18 cellular contexts compared by ENCODE assay signal in genomic region chr19:2225415-2226050, GRCh38. TPM values are rescaled to one million over a fixed set of nuclear protein-coding genes. Genes with fewer than 3 reads are reported as not detected.
DNase-seq lines count a peak whose midpoint lies in the region; ATAC-seq, FAIRE-seq and TF ChIP-seq lines count a peak whose summit lies in the region.
"Had no signal": no experiment of that assay in that cellular context is flagged by ENCODE, and none has a peak within 500 bp of the region (broad histone marks: within the 10 kb centered on the region; RNA-seq: fewer than 3 reads in every experiment).

No MANE protein-coding gene starts in this region.

- H3K4me2 ChIP-seq in GM12878 (ENCODE audit: control insufficient read depth, insufficient read depth): no peak overlapping the region

- H3K36me3 ChIP-seq in GM12878 (ENCODE audit: control insufficient read depth in 2 of 2, insufficient read depth in 2 of 2, low read length in 1 of 2): peaks cover 0 to 45% of the 10 kb centered on the region in 2 experiments; a peak in 3 of 4 replicates

- H3K36me3 Mint-ChIP-seq in CD14-positive monocyte: peaks cover 57 to 86% of the 10 kb centered on the region in 2 donors

- H3K27me3 Mint-ChIP-seq in CD14-positive monocyte (ENCODE audit: low read depth in 3 of 3): no peaks in the 10 kb centered on the region
- H3K27me3 Mint-ChIP-seq: activated CD4-positive, alpha-beta T cell treated with anti-CD3 and anti-CD28 coated beads, Interleukin-2, amount 10 ng/mL, durations not matched to agents 7 days and 5 days; activated naive CD4-positive, alpha-beta T cell treated with anti-CD3 and anti-CD28 coated beads, Interleukin-2, amount 50 U/mL, for 24 hours had no signal

- no peak overlapping the region for H3K9ac ChIP-seq in GM12878 (ENCODE audit: control insufficient read depth, insufficient read depth, low read length)

- no peak overlapping the region for H2AFZ ChIP-seq in GM12878 (ENCODE audit: control insufficient read depth, low read depth, low read length)

- SMC1A ChIA-PET in GM12878 (lab: Charles Lee; ENCODE audit: uncharacterized antibody, unreplicated experiment): no interaction called here

- peaks cover 0 to 3% (median 0%) of the 10 kb centered on the region in 7 donors for H3K9me3 Mint-ChIP-seq in CD14-positive monocyte
- H3K9me3 Mint-ChIP-seq: activated CD4-positive, alpha-beta T cell treated with anti-CD3 and anti-CD28 coated beads, Interleukin-2, amount 10 ng/mL, durations not matched to agents 7 days and 5 days; activated naive CD4-positive, alpha-beta T cell treated with anti-CD3 and anti-CD28 coated beads, Interleukin-2, amount 50 U/mL, for 24 hours had no signal

- no peaks in the 10 kb centered on the region for H3K9me3 ChIP-seq in GM12878 (replicated peaks; ENCODE audit: control insufficient read depth, insufficient read depth, low read length)
- H3K9me3 ChIP-seq: body of pancreas, prostate gland, testis had no signal

- no peak overlapping the region for H3K4me3 Mint-ChIP-seq in CD14-positive monocyte
- H3K4me3 Mint-ChIP-seq: activated CD4-positive, alpha-beta T cell treated with anti-CD3 and anti-CD28 coated beads, Interleukin-2, amount 10 ng/mL, durations not matched to agents 7 days and 5 days; activated naive CD4-positive, alpha-beta T cell treated with anti-CD3 and anti-CD28 coated beads, Interleukin-2, amount 50 U/mL, for 24 hours had no signal

- no peak for TF ChIP-seq RAD21 in GM12878 (IDR thresholded peaks at IDR 0.05; ENCODE audit: insufficient read depth, low read depth, low read length)

- RAD21 ChIA-PET in GM12878 (lab: Charles Lee; ENCODE audit: unreplicated experiment): interaction anchor here (0.6 kb wide), 1 partner anchor 207 kb away, joined by 4 read pairs; no protein-coding TSS in a partner anchor

- H3K27me3 ChIP-seq in GM12878 (replicated peaks in 1 of 2; ENCODE audit: control insufficient read depth in 2 of 2, insufficient read depth in 2 of 2, low read length in 1 of 2): no peaks in the 10 kb centered on the region
- H3K27me3 ChIP-seq: body of pancreas, testis had no signal

- no peak for FAIRE-seq in GM12878 (lab: Jason Lieb, UNC)
- FAIRE-seq in GM12892 (lab: Jason Lieb, UNC): no peak
- FAIRE-seq: H54, small intestine had no signal

- ATAC-seq in GM12878 (no peak), HG03442 (IDR thresholded peaks at IDR 0.05; ENCODE audit: unreplicated experiment) (no peak)

- H3K27ac ChIP-seq in GM12878 (ENCODE audit: control insufficient read depth, insufficient read depth): no peak overlapping the region
- H3K27ac ChIP-seq: coronary artery, prostate gland, testis had no signal

- POLR2A ChIA-PET in GM12878 (lab: Charles Lee): interaction anchor here (0.5 kb wide), 1 partner anchor 105 kb away, joined by 3 read pairs; no protein-coding TSS in a partner anchor

- over 99% methylated on average over 27 of the region's 32 CpGs for WGBS in GM12878 (ENCODE audit: insufficient coverage, insufficient replicate concordance, low lambda C conversion rate, missing lambda C conversion rate)

- TF ChIP-seq CTCF in CD14-positive monocyte (IDR thresholded peaks at IDR 0.05): no peak
- no peak for TF ChIP-seq CTCF in GM12878 (IDR thresholded peaks at IDR 0.05 in 2 of 3, conservative IDR thresholded peaks at IDR 0.05 in 1 of 3; ENCODE audit: control insufficient read depth in 2 of 3, extremely low read depth in 1 of 3, insufficient read depth in 1 of 3, low read depth in 3 of 3, low read length in 3 of 3)

- no peaks in the 10 kb centered on the region for H4K20me1 ChIP-seq in GM12878 (ENCODE audit: control insufficient read depth, insufficient read depth)

- in situ Hi-C loops in GM12878 (cut with MboI): no loop called here

- no peaks in the 10 kb centered on the region for H3K4me1 Mint-ChIP-seq in CD14-positive monocyte
- H3K4me1 Mint-ChIP-seq: activated naive CD4-positive, alpha-beta T cell treated with anti-CD3 and anti-CD28 coated beads, Interleukin-2, amount 50 U/mL, for 24 hours had no signal

- peak overlapping the region in 5 of 7 donors; percentile 13 to 74 (median 33) for H3K27ac Mint-ChIP-seq in CD14-positive monocyte
- H3K27ac Mint-ChIP-seq: activated CD4-positive, alpha-beta T cell treated with anti-CD3 and anti-CD28 coated beads, Interleukin-2, amount 10 ng/mL, durations not matched to agents 7 days and 5 days had no signal

- H3K4me3 ChIP-seq in GM12878: no peak overlapping the region
- H3K4me3 ChIP-seq: body of pancreas, coronary artery, prostate gland, testis had no signal

- H3K4me1 ChIP-seq in GM12878 (ENCODE audit: control insufficient read depth, insufficient read depth, low read length): no peaks in the 10 kb centered on the region; the same call in 1 of the 2 replicates
- H3K4me1 ChIP-seq: prostate gland had no signal

- no peaks in the 10 kb centered on the region for H3K79me2 ChIP-seq in GM12878 (ENCODE audit: control insufficient read depth, insufficient read depth, low read length)

- CTCF ChIA-PET in GM12878 (lab: Yijun Ruan, JAX): interaction anchor here (1.1 kb wide), 1 partner anchor 52 kb away, joined by 3 read pairs; no protein-coding TSS in a partner anchor

- DNase-seq in CD14-positive monocyte (ENCODE audit: low spot score): no peak
- no peak for DNase-seq in GM12878 (ENCODE audit: low read depth, low spot score)
- DNase-seq in GM12892 (ENCODE audit: insufficient read length): no peak
- DNase-seq: activated CD4-positive, alpha-beta T cell treated with anti-CD3 and anti-CD28 coated beads, Interleukin-2, amount 10 ng/mL, durations not matched to agents 7 days and 5 days; COR-L47; foreskin melanocyte; NCI-H1930; NCI-H446 treated with DMSO at 0.1 percent for 48 hours; small intestine; stimulated activated CD4-positive, alpha-beta T cell treated with anti-CD3 and anti-CD28 coated beads, Interleukin-4, amount 100 ng/mL, for 24 hours; testis had no signal

- intact Hi-C loops in CD14-positive monocyte (cut with micrococcal nuclease): no loop called here
- intact Hi-C loops in GM12878 (cut with micrococcal nuclease; ENCODE audit: unreplicated experiment): no loop called here

- no TSS peak for BruUV-seq in GM12878 (replicated peaks; lab: Mats Ljungman, UMichigan)

- no peak; the same call in 1 of the 2 replicates for TF ChIP-seq POLR2A in GM12878 (IDR thresholded peaks at IDR 0.05; ENCODE audit: low read depth, low read length)
- TF ChIP-seq POLR2A in GM12892 (IDR thresholded peaks at IDR 0.05; ENCODE audit: low read depth, low read length): no peak

- TF ChIP-seq EP300 in GM12878 (IDR thresholded peaks at IDR 0.05; ENCODE audit: borderline replicate concordance in 1 of 2, control insufficient read depth in 1 of 2, low read depth in 2 of 2, low read length in 2 of 2): no peak

RNA-seq across cellular contexts. Expression of gene PLEKHJ1, which starts 10.6 kb away (rescaled TPM):
- 10 to 100 TPM; 62.1 to 69.0 TPM for polyA plus RNA-seq in CD14-positive monocyte
- total RNA-seq in GM12878 (2013; cell fraction: nucleolus; rRNA removed): 30.4 and 31.3 TPM in 2 replicates
- total RNA-seq in GM12878 (2014; rRNA removed): 131 and 133 TPM in 2 replicates
- total RNA-seq in GM12878 (2014; rRNA removed; fragmentation: Illumina TruSeq; extraction: Trizol): 42.8 and 49.7 TPM in 2 replicates
- 92.9 and 98.0 TPM in 2 replicates for total RNA-seq in GM12878 (2021)
- polyA plus RNA-seq in GM12878 (2011; ENCODE audit: low read depth): 24.5 TPM
- 27.7 and 52.0 TPM in 2 replicates for polyA plus RNA-seq in GM12878 (2011; rRNA removed)
- polyA plus RNA-seq in GM12878 (2011; cell fraction: cytosol; rRNA removed): 90.9 and 142 TPM in 2 replicates
- 85.3 and 98.1 TPM in 2 replicates for polyA plus RNA-seq in GM12878 (2011; cell fraction: nucleus; rRNA removed)
- polyA plus RNA-seq in GM12878 (2012): 53.2 and 83.0 TPM in 2 replicates
- 13.8 and 32.4 TPM in 2 replicates for polyA plus RNA-seq in GM12878 (2014; fragmentation: Illumina TruSeq; extraction: Trizol)
- polyA plus RNA-seq in GM12878 (2014; fragmentation: Nextera tagmentation; extraction: Ambion mirVana): 1 to 10 TPM; 1.3 to 6.9 TPM
- 133 and 158 TPM in 2 replicates for polyA plus RNA-seq in GM12878 (2014; rRNA removed)
- polyA plus RNA-seq in GM12878 (2016; fragmentation: Nextera tagmentation; extraction: Ambion mirVana): 100 to 1,000 TPM; 119 to 125 TPM
- 9.7 and 26.1 TPM in 2 replicates for polyA minus RNA-seq in GM12878 (2011; rRNA and poly(A)+ RNA removed)
- 12.0 and 16.9 TPM in 2 replicates for polyA minus RNA-seq in GM12878 (2011; cell fraction: cytosol; rRNA and poly(A)+ RNA removed)
- 14.1 and 27.3 TPM in 2 replicates for polyA minus RNA-seq in GM12878 (2011; cell fraction: nucleus; rRNA and poly(A)+ RNA removed)
- polyA plus RNA-seq in GM12892 (2012; ENCODE audit: missing spikeins): 41.7 TPM

RNA-seq across cellular contexts. Expression of gene SF3A2, which starts 11.1 kb away (rescaled TPM):
- polyA plus RNA-seq in CD14-positive monocyte (10 to 100 TPM in 1 of 2 donors, 1 to 10 TPM in 1; 8.0 to 11.6 TPM), GM12878 (2011; rRNA removed) (3.3 and 5.4 TPM in 2 replicates), GM12878 (2014; fragmentation: Illumina TruSeq; extraction: Trizol) (2.4 and 26.9 TPM in 2 replicates), GM12878 (2014; fragmentation: Nextera tagmentation; extraction: Ambion mirVana) (under 1 TPM; 0.33 to 0.55 TPM), GM12878 (2014; rRNA removed) (36.2 and 61.3 TPM in 2 replicates), GM12878 (2016; fragmentation: Nextera tagmentation; extraction: Ambion mirVana) (10 to 100 TPM; 34.4 to 39.7 TPM)
- 88.3 and 88.5 TPM in 2 replicates for total RNA-seq in GM12878 (2013; cell fraction: nucleolus; rRNA removed)
- total RNA-seq in GM12878 (2014; rRNA removed) (41.5 and 49.3 TPM in 2 replicates), GM12878 (2014; rRNA removed; fragmentation: Illumina TruSeq; extraction: Trizol) (12.3 and 15.6 TPM in 2 replicates), GM12878 (2021) (132 and 143 TPM in 2 replicates)
- polyA plus RNA-seq in GM12878 (2011; ENCODE audit: low read depth): 49.8 TPM
- polyA plus RNA-seq in GM12878 (2011; cell fraction: cytosol; rRNA removed): 11.1 and 14.5 TPM in 2 replicates
- polyA plus RNA-seq in GM12878 (2011; cell fraction: nucleus; rRNA removed): 89.6 and 126 TPM in 2 replicates
- 86.1 and 131 TPM in 2 replicates for polyA plus RNA-seq in GM12878 (2012)
- polyA minus RNA-seq in GM12878 (2011; rRNA and poly(A)+ RNA removed): 10.2 and 25.5 TPM in 2 replicates
- polyA minus RNA-seq in GM12878 (2011; cell fraction: cytosol; rRNA and poly(A)+ RNA removed): 30.7 and 38.0 TPM in 2 replicates
- 69.4 and 102 TPM in 2 replicates for polyA minus RNA-seq in GM12878 (2011; cell fraction: nucleus; rRNA and poly(A)+ RNA removed)
- 15.6 TPM for polyA plus RNA-seq in GM12892 (2012; ENCODE audit: missing spikeins)

RNA-seq across cellular contexts. Expression of gene AMH, which starts 23.6 kb away (rescaled TPM):
- polyA plus RNA-seq in CD14-positive monocyte: not detected
- 3.2 and 4.9 TPM in 2 replicates for total RNA-seq in GM12878 (2013; cell fraction: nucleolus; rRNA removed)
- 1.4 and 1.7 TPM in 2 replicates for total RNA-seq in GM12878 (2014; rRNA removed)
- 0.18 TPM in 1 of 2 replicates, not detected in the other for total RNA-seq in GM12878 (2014; rRNA removed; fragmentation: Illumina TruSeq; extraction: Trizol)
- 2.1 and 3.5 TPM in 2 replicates for total RNA-seq in GM12878 (2021)
- polyA plus RNA-seq in GM12878 (2011; ENCODE audit: low read depth): not detected
- 0.20 and 0.22 TPM in 2 replicates for polyA plus RNA-seq in GM12878 (2011; rRNA removed)
- 0.30 and 0.89 TPM in 2 replicates for polyA plus RNA-seq in GM12878 (2011; cell fraction: cytosol; rRNA removed)
- 15.5 and 28.6 TPM in 2 replicates for polyA plus RNA-seq in GM12878 (2011; cell fraction: nucleus; rRNA removed)
- 0.27 and 0.92 TPM in 2 replicates for polyA plus RNA-seq in GM12878 (2012)
- not detected in 2 replicates for polyA plus RNA-seq in GM12878 (2014; fragmentation: Illumina TruSeq; extraction: Trizol)
- polyA plus RNA-seq in GM12878 (2014; fragmentation: Nextera tagmentation; extraction: Ambion mirVana): not detected
- polyA plus RNA-seq in GM12878 (2014; rRNA removed): 2.6 TPM in 2 replicates
- under 1 TPM in 1 of 2 experiments, not detected in 1; 0.17 TPM for polyA plus RNA-seq in GM12878 (2016; fragmentation: Nextera tagmentation; extraction: Ambion mirVana)
- 0.31 TPM in 1 of 2 replicates, not detected in the other for polyA minus RNA-seq in GM12878 (2011; rRNA and poly(A)+ RNA removed)
- 1.2 TPM in 1 of 2 replicates, not detected in the other for polyA minus RNA-seq in GM12878 (2011; cell fraction: cytosol; rRNA and poly(A)+ RNA removed)
- polyA minus RNA-seq in GM12878 (2011; cell fraction: nucleus; rRNA and poly(A)+ RNA removed): 1.6 and 5.0 TPM in 2 replicates
- not detected for polyA plus RNA-seq in GM12892 (2012; ENCODE audit: missing spikeins)

RNA-seq across cellular contexts. Expression of gene JSRP1, which starts 30.7 kb away (rescaled TPM):
- polyA plus RNA-seq in CD14-positive monocyte (under 1 TPM; 0.38 to 0.50 TPM), GM12878 (2011; rRNA removed) (not detected in 2 replicates), GM12878 (2014; fragmentation: Illumina TruSeq; extraction: Trizol) (not detected in 2 replicates), GM12878 (2014; fragmentation: Nextera tagmentation; extraction: Ambion mirVana) (not detected), GM12878 (2014; rRNA removed) (0.14 TPM in 1 of 2 replicates, not detected in the other), GM12878 (2016; fragmentation: Nextera tagmentation; extraction: Ambion mirVana) (under 1 TPM; 0.49 to 0.91 TPM)
- total RNA-seq in GM12878 (2013; cell fraction: nucleolus; rRNA removed): not detected in 2 replicates
- total RNA-seq in GM12878 (2014; rRNA removed) (not detected in 2 replicates), GM12878 (2014; rRNA removed; fragmentation: Illumina TruSeq; extraction: Trizol) (not detected in 2 replicates), GM12878 (2021) (0.41 and 0.43 TPM in 2 replicates)
- polyA plus RNA-seq in GM12878 (2011; ENCODE audit: low read depth): not detected
- 0.10 TPM in 1 of 2 replicates, not detected in the other for polyA plus RNA-seq in GM12878 (2011; cell fraction: cytosol; rRNA removed)
- 0.13 TPM in 1 of 2 replicates, not detected in the other for polyA plus RNA-seq in GM12878 (2011; cell fraction: nucleus; rRNA removed)
- polyA plus RNA-seq in GM12878 (2012): 0.90 and 2.8 TPM in 2 replicates
- polyA minus RNA-seq in GM12878 (2011; rRNA and poly(A)+ RNA removed): 0.72 TPM in 1 of 2 replicates, not detected in the other
- not detected in 2 replicates for polyA minus RNA-seq in GM12878 (2011; cell fraction: cytosol; rRNA and poly(A)+ RNA removed)
- not detected in 2 replicates for polyA minus RNA-seq in GM12878 (2011; cell fraction: nucleus; rRNA and poly(A)+ RNA removed)
- 0.64 TPM for polyA plus RNA-seq in GM12892 (2012; ENCODE audit: missing spikeins)
- total RNA-seq: body of pancreas had no signal

RNA-seq across cellular contexts. Expression of gene PEAK3, which starts 56.4 kb away (rescaled TPM):
- polyA plus RNA-seq in CD14-positive monocyte (1 to 10 TPM; 2.9 to 6.3 TPM), GM12878 (2011; rRNA removed) (0.03 TPM in 1 of 2 replicates, not detected in the other), GM12878 (2014; fragmentation: Illumina TruSeq; extraction: Trizol) (not detected in 2 replicates), GM12878 (2014; fragmentation: Nextera tagmentation; extraction: Ambion mirVana) (not detected), GM12878 (2014; rRNA removed) (not detected in 2 replicates), GM12878 (2016; fragmentation: Nextera tagmentation; extraction: Ambion mirVana) (under 1 TPM in 1 of 2 experiments, not detected in 1; 0.05 TPM)
- total RNA-seq in GM12878 (2013; cell fraction: nucleolus; rRNA removed): not detected in 2 replicates
- total RNA-seq in GM12878 (2014; rRNA removed) (not detected in 2 replicates), GM12878 (2014; rRNA removed; fragmentation: Illumina TruSeq; extraction: Trizol) (not detected in 2 replicates), GM12878 (2021) (0.10 and 0.13 TPM in 2 replicates)
- polyA plus RNA-seq in GM12878 (2011; ENCODE audit: low read depth): 0.09 TPM
- polyA plus RNA-seq in GM12878 (2011; cell fraction: cytosol; rRNA removed): not detected in 2 replicates
- 0.06 and 0.19 TPM in 2 replicates for polyA plus RNA-seq in GM12878 (2011; cell fraction: nucleus; rRNA removed)
- polyA plus RNA-seq in GM12878 (2012): 0.25 and 1.1 TPM in 2 replicates
- 0.05 TPM in 1 of 2 replicates, not detected in the other for polyA minus RNA-seq in GM12878 (2011; rRNA and poly(A)+ RNA removed)
- 0.52 TPM in 1 of 2 replicates, not detected in the other for polyA minus RNA-seq in GM12878 (2011; cell fraction: cytosol; rRNA and poly(A)+ RNA removed)
- 0.12 and 0.19 TPM in 2 replicates for polyA minus RNA-seq in GM12878 (2011; cell fraction: nucleus; rRNA and poly(A)+ RNA removed)
- 0.85 TPM for polyA plus RNA-seq in GM12892 (2012; ENCODE audit: missing spikeins)
- polyA plus RNA-seq: neural cell had no signal
